ENCODE assay signal across 1 cellular context in the genomic region with DNA sequence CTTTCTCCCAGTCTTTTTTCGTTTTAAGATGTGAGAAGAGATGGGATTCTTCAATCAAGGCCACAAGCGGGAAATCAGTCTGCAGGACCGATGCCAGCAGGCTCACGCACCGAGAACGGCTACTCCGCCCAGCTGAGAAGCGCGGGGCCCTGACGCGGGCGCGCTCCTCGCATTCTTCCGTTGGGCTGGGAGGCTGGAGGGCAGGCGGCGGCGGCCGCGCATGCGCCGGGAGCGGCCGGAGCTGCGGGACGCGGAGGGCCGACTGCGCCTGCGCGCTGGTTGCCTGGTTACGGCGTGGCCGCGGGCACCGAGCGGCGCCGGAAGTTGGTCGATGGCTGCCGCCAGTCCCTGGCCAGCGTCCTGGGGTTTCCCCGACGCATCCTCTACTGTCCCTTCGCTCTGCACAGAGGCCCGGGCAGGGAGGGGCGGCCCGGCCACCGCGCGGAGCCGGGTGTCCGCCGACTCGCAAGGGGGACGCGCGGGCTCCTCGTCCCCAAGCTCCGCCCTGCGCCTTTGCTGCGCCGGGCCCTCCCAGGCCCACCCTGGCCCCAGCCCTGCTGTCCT.
TF ChIP-seq lines count a peak whose summit lies in the region.

No MANE protein-coding gene starts in this region.

TF ChIP-seq in K562, 482 proteins besides CTCF, POLR2A, EP300 and RAD21 (continued from another document and continues in another):
- no peak for TF ChIP-seq KLF13 (tag; IDR thresholded peaks at IDR 0.05; ENCODE audit: borderline replicate concordance, low read depth)
- TF ChIP-seq ELF4 (CRISPR knock-in tag; IDR thresholded peaks at IDR 0.05): no peak
- peak; percentile 56 for TF ChIP-seq TBP (optimal IDR thresholded peaks at IDR 0.05; ENCODE audit: low read depth, low read length)
- TF ChIP-seq, protein P1, sequence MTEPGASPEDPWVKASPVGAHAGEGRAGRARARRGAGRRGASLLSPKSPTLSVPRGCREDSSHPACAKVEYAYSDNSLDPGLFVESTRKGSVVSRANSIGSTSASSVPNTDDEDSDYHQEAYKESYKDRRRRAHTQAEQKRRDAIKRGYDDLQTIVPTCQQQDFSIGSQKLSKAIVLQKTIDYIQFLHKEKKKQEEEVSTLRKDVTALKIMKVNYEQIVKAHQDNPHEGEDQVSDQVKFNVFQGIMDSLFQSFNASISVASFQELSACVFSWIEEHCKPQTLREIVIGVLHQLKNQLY (CRISPR knock-in tag; conservative IDR thresholded peaks at IDR 0.05): no peak
- no peak for TF ChIP-seq SRF (CRISPR knock-in tag; IDR thresholded peaks at IDR 0.05)
- peak; percentile 52 for TF ChIP-seq ZFX (CRISPR knock-in tag; IDR thresholded peaks at IDR 0.05)
- TF ChIP-seq, protein P2, sequence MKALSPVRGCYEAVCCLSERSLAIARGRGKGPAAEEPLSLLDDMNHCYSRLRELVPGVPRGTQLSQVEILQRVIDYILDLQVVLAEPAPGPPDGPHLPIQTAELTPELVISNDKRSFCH (CRISPR knock-in tag; IDR thresholded peaks at IDR 0.05): no peak
- TF ChIP-seq, protein P2 (tag; IDR thresholded peaks at IDR 0.05): peak; percentile 64; the same call in 1 of the 2 replicates
- no peak for TF ChIP-seq ZNF224 (CRISPR knock-in tag; IDR thresholded peaks at IDR 0.05)
- TF ChIP-seq, protein P3, sequence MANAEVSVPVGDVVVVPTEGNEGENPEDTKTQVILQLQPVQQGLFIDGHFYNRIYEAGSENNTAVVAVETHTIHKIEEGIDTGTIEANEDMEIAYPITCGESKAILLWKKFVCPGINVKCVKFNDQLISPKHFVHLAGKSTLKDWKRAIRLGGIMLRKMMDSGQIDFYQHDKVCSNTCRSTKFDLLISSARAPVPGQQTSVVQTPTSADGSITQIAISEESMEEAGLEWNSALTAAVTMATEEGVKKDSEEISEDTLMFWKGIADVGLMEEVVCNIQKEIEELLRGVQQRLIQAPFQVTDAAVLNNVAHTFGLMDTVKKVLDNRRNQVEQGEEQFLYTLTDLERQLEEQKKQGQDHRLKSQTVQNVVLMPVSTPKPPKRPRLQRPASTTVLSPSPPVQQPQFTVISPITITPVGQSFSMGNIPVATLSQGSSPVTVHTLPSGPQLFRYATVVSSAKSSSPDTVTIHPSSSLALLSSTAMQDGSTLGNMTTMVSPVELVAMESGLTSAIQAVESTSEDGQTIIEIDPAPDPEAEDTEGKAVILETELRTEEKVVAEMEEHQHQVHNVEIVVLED (CRISPR knock-in tag; IDR thresholded peaks at IDR 0.05): peak; percentile 54
- no peak for TF ChIP-seq ZFPM2 (CRISPR knock-in tag; IDR thresholded peaks at IDR 0.05)
- TF ChIP-seq, protein P4, sequence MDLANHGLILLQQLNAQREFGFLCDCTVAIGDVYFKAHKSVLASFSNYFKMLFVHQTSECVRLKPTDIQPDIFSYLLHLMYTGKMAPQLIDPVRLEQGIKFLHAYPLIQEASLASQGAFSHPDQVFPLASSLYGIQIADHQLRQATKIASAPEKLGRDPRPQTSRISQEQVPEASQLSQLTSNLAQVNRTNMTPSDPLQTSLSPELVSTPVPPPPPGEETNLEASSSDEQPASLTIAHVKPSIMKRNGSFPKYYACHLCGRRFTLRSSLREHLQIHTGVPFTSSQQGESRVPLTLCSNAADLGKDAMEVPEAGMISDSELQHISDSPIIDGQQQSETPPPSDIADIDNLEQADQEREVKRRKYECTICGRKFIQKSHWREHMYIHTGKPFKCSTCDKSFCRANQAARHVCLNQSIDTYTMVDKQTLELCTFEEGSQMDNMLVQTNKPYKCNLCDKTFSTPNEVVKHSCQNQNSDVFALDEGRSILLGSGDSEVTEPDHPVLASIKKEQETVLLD (IDR thresholded peaks at IDR 0.05): peak; percentile 76; the same call in 1 of the 2 replicates
- TF ChIP-seq, protein P5, sequence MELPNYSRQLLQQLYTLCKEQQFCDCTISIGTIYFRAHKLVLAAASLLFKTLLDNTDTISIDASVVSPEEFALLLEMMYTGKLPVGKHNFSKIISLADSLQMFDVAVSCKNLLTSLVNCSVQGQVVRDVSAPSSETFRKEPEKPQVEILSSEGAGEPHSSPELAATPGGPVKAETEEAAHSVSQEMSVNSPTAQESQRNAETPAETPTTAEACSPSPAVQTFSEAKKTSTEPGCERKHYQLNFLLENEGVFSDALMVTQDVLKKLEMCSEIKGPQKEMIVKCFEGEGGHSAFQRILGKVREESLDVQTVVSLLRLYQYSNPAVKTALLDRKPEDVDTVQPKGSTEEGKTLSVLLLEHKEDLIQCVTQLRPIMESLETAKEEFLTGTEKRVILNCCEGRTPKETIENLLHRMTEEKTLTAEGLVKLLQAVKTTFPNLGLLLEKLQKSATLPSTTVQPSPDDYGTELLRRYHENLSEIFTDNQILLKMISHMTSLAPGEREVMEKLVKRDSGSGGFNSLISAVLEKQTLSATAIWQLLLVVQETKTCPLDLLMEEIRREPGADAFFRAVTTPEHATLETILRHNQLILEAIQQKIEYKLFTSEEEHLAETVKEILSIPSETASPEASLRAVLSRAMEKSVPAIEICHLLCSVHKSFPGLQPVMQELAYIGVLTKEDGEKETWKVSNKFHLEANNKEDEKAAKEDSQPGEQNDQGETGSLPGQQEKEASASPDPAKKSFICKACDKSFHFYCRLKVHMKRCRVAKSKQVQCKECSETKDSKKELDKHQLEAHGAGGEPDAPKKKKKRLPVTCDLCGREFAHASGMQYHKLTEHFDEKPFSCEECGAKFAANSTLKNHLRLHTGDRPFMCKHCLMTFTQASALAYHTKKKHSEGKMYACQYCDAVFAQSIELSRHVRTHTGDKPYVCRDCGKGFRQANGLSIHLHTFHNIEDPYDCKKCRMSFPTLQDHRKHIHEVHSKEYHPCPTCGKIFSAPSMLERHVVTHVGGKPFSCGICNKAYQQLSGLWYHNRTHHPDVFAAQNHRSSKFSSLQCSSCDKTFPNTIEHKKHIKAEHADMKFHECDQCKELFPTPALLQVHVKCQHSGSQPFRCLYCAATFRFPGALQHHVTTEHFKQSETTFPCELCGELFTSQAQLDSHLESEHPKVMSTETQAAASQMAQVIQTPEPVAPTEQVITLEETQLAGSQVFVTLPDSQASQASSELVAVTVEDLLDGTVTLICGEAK (IDR thresholded peaks at IDR 0.05): peak; percentile 20; the same call in 1 of the 2 replicates
- TF ChIP-seq, protein P5 (CRISPR knock-in tag; IDR thresholded peaks at IDR 0.05): no peak
- TF ChIP-seq NONO (IDR thresholded peaks at IDR 0.05; ENCODE audit: low read depth in 2 of 2, low read length in 1 of 2): peak in 1 of 2 experiments; percentile 14; a peak in 1 of 4 replicates
- TF ChIP-seq MEIS2 (IDR thresholded peaks at IDR 0.05; ENCODE audit: partially characterized antibody): peak; percentile 95
- TF ChIP-seq SIN3A (IDR thresholded peaks at IDR 0.05; ENCODE audit: borderline replicate concordance in 2 of 2, control insufficient read depth in 1 of 2, low read depth in 2 of 2, low read length in 2 of 2): peak; percentile 73 to 90; a peak in 1 of 4 replicates
- TF ChIP-seq MXI1 (IDR thresholded peaks at IDR 0.05; ENCODE audit: low read depth, low read length): peak; percentile 58; the same call in 1 of the 2 replicates
- no peak for TF ChIP-seq ZNF75A (CRISPR knock-in tag; IDR thresholded peaks at IDR 0.05)
- peak; percentile 81 for TF ChIP-seq FIP1L1 (IDR thresholded peaks at IDR 0.05; ENCODE audit: low read depth, low read length, poor library complexity, severe bottlenecking)
- peak; percentile 78 for TF ChIP-seq POLR2B (IDR thresholded peaks at IDR 0.05; ENCODE audit: low read depth, partially characterized antibody)
- peak; percentile 93 for TF ChIP-seq CTBP1 (IDR thresholded peaks at IDR 0.05; ENCODE audit: borderline replicate concordance)
- TF ChIP-seq RBM15 (IDR thresholded peaks at IDR 0.05; ENCODE audit: insufficient read depth, low read length): no peak
- 0 out of 2 replicates have a peak, but pooled peaks have one; percentile 26 for TF ChIP-seq TAF7 (tag; IDR thresholded peaks at IDR 0.05)
- no peak for TF ChIP-seq ZZZ3 (IDR thresholded peaks at IDR 0.05)
- no peak for TF ChIP-seq CREB1 (IDR thresholded peaks at IDR 0.05)
- TF ChIP-seq CREB1 (CRISPR knock-in tag; IDR thresholded peaks at IDR 0.05): 0 out of 2 replicates have a peak, but pooled peaks have one; percentile 38
- peak; percentile 78 for TF ChIP-seq SUPT5H (IDR thresholded peaks at IDR 0.05)
- TF ChIP-seq ZNF124 (CRISPR knock-in tag; IDR thresholded peaks at IDR 0.05): 0 out of 2 replicates have a peak, but pooled peaks have one; percentile 50
- TF ChIP-seq, protein P6, sequence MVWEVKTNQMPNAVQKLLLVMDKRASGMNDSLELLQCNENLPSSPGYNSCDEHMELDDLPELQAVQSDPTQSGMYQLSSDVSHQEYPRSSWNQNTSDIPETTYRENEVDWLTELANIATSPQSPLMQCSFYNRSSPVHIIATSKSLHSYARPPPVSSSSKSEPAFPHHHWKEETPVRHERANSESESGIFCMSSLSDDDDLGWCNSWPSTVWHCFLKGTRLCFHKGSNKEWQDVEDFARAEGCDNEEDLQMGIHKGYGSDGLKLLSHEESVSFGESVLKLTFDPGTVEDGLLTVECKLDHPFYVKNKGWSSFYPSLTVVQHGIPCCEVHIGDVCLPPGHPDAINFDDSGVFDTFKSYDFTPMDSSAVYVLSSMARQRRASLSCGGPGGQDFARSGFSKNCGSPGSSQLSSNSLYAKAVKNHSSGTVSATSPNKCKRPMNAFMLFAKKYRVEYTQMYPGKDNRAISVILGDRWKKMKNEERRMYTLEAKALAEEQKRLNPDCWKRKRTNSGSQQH (CRISPR knock-in tag; IDR thresholded peaks at IDR 0.05): no peak
- TF ChIP-seq GATAD2B (IDR thresholded peaks at IDR 0.05; ENCODE audit: borderline replicate concordance): peak; percentile 39; the same call in 1 of the 2 replicates
- TF ChIP-seq, protein P7, sequence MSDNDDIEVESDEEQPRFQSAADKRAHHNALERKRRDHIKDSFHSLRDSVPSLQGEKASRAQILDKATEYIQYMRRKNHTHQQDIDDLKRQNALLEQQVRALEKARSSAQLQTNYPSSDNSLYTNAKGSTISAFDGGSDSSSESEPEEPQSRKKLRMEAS (CRISPR knock-in tag; IDR thresholded peaks at IDR 0.05): 0 out of 2 replicates have a peak, but pooled peaks have one; percentile 1
- TF ChIP-seq, protein P8, sequence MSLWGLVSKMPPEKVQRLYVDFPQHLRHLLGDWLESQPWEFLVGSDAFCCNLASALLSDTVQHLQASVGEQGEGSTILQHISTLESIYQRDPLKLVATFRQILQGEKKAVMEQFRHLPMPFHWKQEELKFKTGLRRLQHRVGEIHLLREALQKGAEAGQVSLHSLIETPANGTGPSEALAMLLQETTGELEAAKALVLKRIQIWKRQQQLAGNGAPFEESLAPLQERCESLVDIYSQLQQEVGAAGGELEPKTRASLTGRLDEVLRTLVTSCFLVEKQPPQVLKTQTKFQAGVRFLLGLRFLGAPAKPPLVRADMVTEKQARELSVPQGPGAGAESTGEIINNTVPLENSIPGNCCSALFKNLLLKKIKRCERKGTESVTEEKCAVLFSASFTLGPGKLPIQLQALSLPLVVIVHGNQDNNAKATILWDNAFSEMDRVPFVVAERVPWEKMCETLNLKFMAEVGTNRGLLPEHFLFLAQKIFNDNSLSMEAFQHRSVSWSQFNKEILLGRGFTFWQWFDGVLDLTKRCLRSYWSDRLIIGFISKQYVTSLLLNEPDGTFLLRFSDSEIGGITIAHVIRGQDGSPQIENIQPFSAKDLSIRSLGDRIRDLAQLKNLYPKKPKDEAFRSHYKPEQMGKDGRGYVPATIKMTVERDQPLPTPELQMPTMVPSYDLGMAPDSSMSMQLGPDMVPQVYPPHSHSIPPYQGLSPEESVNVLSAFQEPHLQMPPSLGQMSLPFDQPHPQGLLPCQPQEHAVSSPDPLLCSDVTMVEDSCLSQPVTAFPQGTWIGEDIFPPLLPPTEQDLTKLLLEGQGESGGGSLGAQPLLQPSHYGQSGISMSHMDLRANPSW (CRISPR knock-in tag; IDR thresholded peaks at IDR 0.05): no peak
- TF ChIP-seq CBFB (CRISPR knock-in tag; IDR thresholded peaks at IDR 0.05): no peak
- no peak for TF ChIP-seq ZNF146 (CRISPR knock-in tag; IDR thresholded peaks at IDR 0.05; ENCODE audit: unreplicated experiment)
- no peak for TF ChIP-seq BACH1 (tag; IDR thresholded peaks at IDR 0.05)
- no peak for TF ChIP-seq ZNF140 (CRISPR knock-in tag; IDR thresholded peaks at IDR 0.05)
- TF ChIP-seq, protein P9, sequence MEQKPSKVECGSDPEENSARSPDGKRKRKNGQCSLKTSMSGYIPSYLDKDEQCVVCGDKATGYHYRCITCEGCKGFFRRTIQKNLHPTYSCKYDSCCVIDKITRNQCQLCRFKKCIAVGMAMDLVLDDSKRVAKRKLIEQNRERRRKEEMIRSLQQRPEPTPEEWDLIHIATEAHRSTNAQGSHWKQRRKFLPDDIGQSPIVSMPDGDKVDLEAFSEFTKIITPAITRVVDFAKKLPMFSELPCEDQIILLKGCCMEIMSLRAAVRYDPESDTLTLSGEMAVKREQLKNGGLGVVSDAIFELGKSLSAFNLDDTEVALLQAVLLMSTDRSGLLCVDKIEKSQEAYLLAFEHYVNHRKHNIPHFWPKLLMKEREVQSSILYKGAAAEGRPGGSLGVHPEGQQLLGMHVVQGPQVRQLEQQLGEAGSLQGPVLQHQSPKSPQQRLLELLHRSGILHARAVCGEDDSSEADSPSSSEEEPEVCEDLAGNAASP (IDR thresholded peaks at IDR 0.05): no peak
- TF ChIP-seq ZNF431 (CRISPR knock-in tag; IDR thresholded peaks at IDR 0.05): peak; percentile 30; the same call in 1 of the 2 replicates
- peak; percentile 46; the same call in 1 of the 2 replicates for TF ChIP-seq ETV1 (tag; conservative IDR thresholded peaks at IDR 0.05; ENCODE audit: low read depth)
- TF ChIP-seq MYC (IDR thresholded peaks at IDR 0.05; ENCODE audit: low read depth, low read length): peak; percentile 80
- TF ChIP-seq MYC (CRISPR knock-in tag; IDR thresholded peaks at IDR 0.05; ENCODE audit: borderline replicate concordance, low read depth): no peak
- no peak for TF ChIP-seq KDM2B (CRISPR knock-in tag; IDR thresholded peaks at IDR 0.05)
